In the genomic region with DNA sequence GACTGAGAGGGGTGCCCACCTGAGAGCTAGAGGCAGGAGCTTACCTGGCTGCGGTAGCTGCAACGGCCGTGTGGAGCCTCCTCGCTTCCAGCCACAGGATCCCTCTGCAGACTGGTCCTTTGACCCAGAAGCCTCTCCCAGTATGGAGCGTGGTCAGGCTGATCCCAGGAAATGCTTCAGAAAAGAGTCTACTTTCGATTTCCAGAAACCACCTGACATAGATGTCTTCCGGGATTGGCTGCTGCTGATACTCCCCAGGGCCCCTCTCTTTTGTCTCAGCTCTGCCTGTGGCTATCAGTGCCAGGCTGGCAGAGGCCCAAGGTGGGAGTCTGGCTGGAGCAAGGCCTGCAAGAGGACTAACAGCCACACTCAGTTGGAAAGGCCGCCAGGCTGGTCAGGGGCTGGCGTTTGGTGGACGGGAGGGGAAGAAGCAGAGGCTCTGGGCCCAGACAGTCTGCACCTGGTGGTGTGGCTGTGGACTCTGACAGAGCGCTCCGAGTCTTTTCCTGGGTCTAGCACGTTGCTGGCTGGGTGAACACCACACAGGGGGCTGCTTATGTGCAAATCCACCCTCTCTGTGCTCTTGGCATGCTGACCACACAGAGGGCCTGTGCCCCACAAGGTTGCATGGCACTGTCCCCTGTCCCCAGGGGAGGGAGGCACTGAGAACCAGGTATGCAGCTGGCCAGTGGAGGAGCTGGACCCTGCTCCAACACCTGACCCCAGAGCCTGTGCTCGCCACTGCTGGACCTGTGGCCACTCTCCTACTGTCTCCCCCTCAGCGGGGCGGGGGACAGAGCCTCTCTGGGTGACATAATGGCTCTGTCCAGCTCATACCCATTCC, we compare ENCODE assay signal across 8 cellular contexts. TPM values are rescaled to one million over a fixed set of nuclear protein-coding genes. Genes with fewer than 3 reads are reported as not detected.
DNase-seq lines count a peak whose midpoint lies in the region; ATAC-seq, FAIRE-seq and TF ChIP-seq lines count a peak whose summit lies in the region.

A gene with protein sequence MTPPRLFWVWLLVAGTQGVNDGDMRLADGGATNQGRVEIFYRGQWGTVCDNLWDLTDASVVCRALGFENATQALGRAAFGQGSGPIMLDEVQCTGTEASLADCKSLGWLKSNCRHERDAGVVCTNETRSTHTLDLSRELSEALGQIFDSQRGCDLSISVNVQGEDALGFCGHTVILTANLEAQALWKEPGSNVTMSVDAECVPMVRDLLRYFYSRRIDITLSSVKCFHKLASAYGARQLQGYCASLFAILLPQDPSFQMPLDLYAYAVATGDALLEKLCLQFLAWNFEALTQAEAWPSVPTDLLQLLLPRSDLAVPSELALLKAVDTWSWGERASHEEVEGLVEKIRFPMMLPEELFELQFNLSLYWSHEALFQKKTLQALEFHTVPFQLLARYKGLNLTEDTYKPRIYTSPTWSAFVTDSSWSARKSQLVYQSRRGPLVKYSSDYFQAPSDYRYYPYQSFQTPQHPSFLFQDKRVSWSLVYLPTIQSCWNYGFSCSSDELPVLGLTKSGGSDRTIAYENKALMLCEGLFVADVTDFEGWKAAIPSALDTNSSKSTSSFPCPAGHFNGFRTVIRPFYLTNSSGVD (minus strand): TSS at position 144 of the 844 bp plus-strand sequence. CDS start 2,732 bp downstream, outside the sequence.

- peaks cover 7% of the 10 kb centered on the region for H3K36me3 ChIP-seq in brain microvascular endothelial cell (replicated peaks)
- H3K36me3 ChIP-seq in hepatocyte (replicated peaks; ENCODE audit: insufficient read depth, low read depth): no peaks in the 10 kb centered on the region

- H3K4me2 ChIP-seq in hepatocyte: peak within 1 kb of the TSS; percentile 77

- peak within 1 kb of the TSS; percentile 27 for H2AFZ ChIP-seq in hepatocyte

- peaks cover 16% of the 10 kb centered on the region for H3K79me2 ChIP-seq in hepatocyte

- H3K9me2 ChIP-seq in hepatocyte (replicated peaks; ENCODE audit: insufficient read depth): no peaks in the 10 kb centered on the region

- TF ChIP-seq CTCF in AG10803 (conservative IDR thresholded peaks at IDR 0.05; ENCODE audit: low read length) (no peak), brain microvascular endothelial cell (IDR thresholded peaks at IDR 0.05; ENCODE audit: low read depth, low read length, missing control alignments) (no peak), hepatocyte (IDR thresholded peaks at IDR 0.05; ENCODE audit: poor library complexity) (no peak), retinal pigment epithelial cell (conservative IDR thresholded peaks at IDR 0.05; ENCODE audit: low read depth, low read length) (no peak)

- 65% methylated on average over 16 of the region's 16 CpGs for whole genome bisulfite sequencing in hepatocyte (ENCODE audit: low lambda C conversion rate, missing lambda C conversion rate)

- peaks cover 30% of the 10 kb centered on the region for H3K4me1 ChIP-seq in hepatocyte (ENCODE audit: insufficient read depth)

- no peaks in the 10 kb centered on the region for H3K9me3 ChIP-seq in hepatocyte (ENCODE audit: low read depth)

- no peak for ATAC-seq in HG03280 (IDR thresholded peaks at IDR 0.05; ENCODE audit: unreplicated experiment)
- no peak for ATAC-seq in GM21381 (IDR thresholded peaks at IDR 0.05; ENCODE audit: unreplicated experiment)

- H3K27ac ChIP-seq in brain microvascular endothelial cell (peak within 1 kb of the TSS; percentile 9), hepatocyte (peak within 1 kb of the TSS; percentile 53)

- FAIRE-seq in HTR-8/SVneo (lab: Jason Lieb, UNC): peak; percentile 59

- in situ Hi-C loops in brain microvascular endothelial cell (cut with HindIII; ENCODE audit: low pct_ligation_motif_present, low sequenced_read_pairs): no loop called here

- no peaks in the 10 kb centered on the region for H4K20me1 ChIP-seq in hepatocyte (ENCODE audit: insufficient read depth, poor library complexity, severe bottlenecking)

- DNase-seq in AG10803 (ENCODE audit: low read depth) (peak; percentile 47), HTR-8/SVneo (ENCODE audit: insufficient read length, low spot score) (peak; percentile 97), SHP77 treated with DMSO at 0.1 percent for 48 hours (lab: John Stamatoyannopoulos, UW) (peak; percentile 98), brain microvascular endothelial cell (peak; percentile 74), hepatocyte (ENCODE audit: low spot score) (peak; percentile 86), retinal pigment epithelial cell (ENCODE audit: low read depth) (peak; percentile 93)

- H3K27me3 ChIP-seq in brain microvascular endothelial cell (replicated peaks): no peaks in the 10 kb centered on the region
- H3K27me3 ChIP-seq in hepatocyte: no peaks in the 10 kb centered on the region

- H3K4me3 ChIP-seq in AG10803 (ENCODE audit: low read length) (peak within 1 kb of the TSS; percentile 39), brain microvascular endothelial cell (ENCODE audit: low read depth, low read length) (peak within 1 kb of the TSS; percentile 49), hepatocyte (peak within 1 kb of the TSS; percentile 9), retinal pigment epithelial cell (ENCODE audit: low read length) (peak within 1 kb of the TSS; percentile 60)

RNA-seq across cellular contexts. Expression of the gene that starts here (rescaled TPM):
- total RNA-seq in hepatocyte: 224 and 305 TPM in 2 replicates
- 787 and 811 TPM in 2 replicates for polyA plus RNA-seq in hepatocyte

Comparison
In these comparisons a context has a peak if more than half of its experiments do, and no peak if none do; other contexts are left out.
1. DNase-seq: peak in every context shown above with its lines; median percentile 98 in SHP77 treated with DMSO at 0.1 percent for 48 hours; 97 in HTR-8/SVneo; 93 in retinal pigment epithelial cell; 86 in hepatocyte; 74 in brain microvascular endothelial cell; 47 in AG10803.
2. H3K4me3 ChIP-seq: peak in every context shown above with its lines; median percentile 60 in retinal pigment epithelial cell; 49 in brain microvascular endothelial cell; 39 in AG10803; 9 in hepatocyte.